Comparison of ENCODE assay signal across 9 cellular contexts in the genomic region with DNA sequence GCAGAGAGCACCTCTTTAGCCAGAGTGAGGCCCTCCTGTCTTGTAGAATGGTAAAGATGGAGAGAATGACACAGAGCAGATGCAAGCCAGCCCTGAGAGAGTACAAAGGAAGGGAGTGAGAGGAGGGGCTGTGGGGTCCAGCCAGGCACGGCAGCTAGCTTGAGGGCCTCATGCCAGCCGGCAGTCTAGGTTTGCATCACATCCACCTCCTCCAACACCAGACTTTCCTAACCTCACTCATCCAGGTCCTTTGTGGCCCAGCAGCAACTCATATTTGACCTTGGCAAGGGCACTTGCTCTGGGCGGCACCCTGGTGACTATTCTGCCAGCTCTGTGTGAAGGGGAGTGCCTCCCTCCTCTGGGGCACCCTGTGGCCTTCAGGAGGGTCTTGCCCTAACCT.
DNase-seq lines count a peak whose midpoint lies in the region; ATAC-seq lines count a peak whose summit lies in the region.
"Had no signal": no experiment of that assay in that cellular context is flagged by ENCODE, and none has a peak within 500 bp of the region (broad histone marks: within the 10 kb centered on the region; RNA-seq: fewer than 3 reads in every experiment).

No MANE protein-coding gene starts in this region.

- ATAC-seq in stimulated activated memory B cell treated with anti-CD40 and anti-IgM and Interleukin-4, amounts not matched to agents 10 μg/mL and 1 μg/mL and 100 μg/mL, for 72 hours = no peak

- H3K4me3 ChIP-seq in effector memory CD4-positive, alpha-beta T cell (ENCODE audit: insufficient read depth, low read depth, low read length, poor library complexity, severe bottlenecking) = no peak overlapping the region

- H3K4me1 ChIP-seq in effector memory CD4-positive, alpha-beta T cell (ENCODE audit: control insufficient read depth, insufficient read depth, low read length, poor library complexity, severe bottlenecking) = no peaks in the 10 kb centered on the region

- no peak overlapping the region for H3K4me3 Mint-ChIP-seq in stimulated activated memory B cell treated with anti-CD40 and anti-IgM and Interleukin-4, amounts not matched to agents 10 μg/mL and 1 μg/mL and 100 μg/mL, for 72 hours
- H3K4me3 Mint-ChIP-seq: activated naive CD8-positive, alpha-beta T cell had no signal

- H3K27me3 ChIP-seq in effector memory CD4-positive, alpha-beta T cell (replicated peaks; ENCODE audit: control insufficient read depth, insufficient read depth, low read length, poor library complexity, severe bottlenecking) = no peaks in the 10 kb centered on the region

- DNase-seq in NCI-H69 (lab: John Stamatoyannopoulos, UW) = peak; percentile 40
- no peak for DNase-seq in caudate nucleus (lab: John Stamatoyannopoulos, UW)
- DNase-seq in kidney glomerular epithelial cell (lab: John Stamatoyannopoulos, UW) = peak; percentile 21
- no peak for DNase-seq in DMS153 treated with DMSO at 0.1 percent for 48 hours (lab: John Stamatoyannopoulos, UW; ENCODE audit: unreplicated experiment)
- no peak for DNase-seq in effector memory CD4-positive, alpha-beta T cell
- no peak for DNase-seq in amniotic stem cell (lab: John Stamatoyannopoulos, UW)
- DNase-seq: DMS53 had no signal

- no peaks in the 10 kb centered on the region for H3K36me3 Mint-ChIP-seq in stimulated activated memory B cell treated with anti-CD40 and anti-IgM and Interleukin-4, amounts not matched to agents 10 μg/mL and 1 μg/mL and 100 μg/mL, for 72 hours
- H3K36me3 Mint-ChIP-seq: activated naive CD8-positive, alpha-beta T cell had no signal

- H3K27me3 Mint-ChIP-seq in stimulated activated memory B cell treated with anti-CD40 and anti-IgM and Interleukin-4, amounts not matched to agents 10 μg/mL and 1 μg/mL and 100 μg/mL, for 72 hours = peaks cover 18% of the 10 kb centered on the region
- H3K27me3 Mint-ChIP-seq: activated naive CD8-positive, alpha-beta T cell had no signal

- no peaks in the 10 kb centered on the region for H3K9me3 Mint-ChIP-seq in stimulated activated memory B cell treated with anti-CD40 and anti-IgM and Interleukin-4, amounts not matched to agents 10 μg/mL and 1 μg/mL and 100 μg/mL, for 72 hours

- H3K4me1 Mint-ChIP-seq in stimulated activated memory B cell treated with anti-CD40 and anti-IgM and Interleukin-4, amounts not matched to agents 10 μg/mL and 1 μg/mL and 100 μg/mL, for 72 hours = peaks cover 6% of the 10 kb centered on the region

- H3K36me3 ChIP-seq in effector memory CD4-positive, alpha-beta T cell (ENCODE audit: control insufficient read depth, insufficient read depth, low read length) = no peaks in the 10 kb centered on the region

- H3K27ac Mint-ChIP-seq in stimulated activated memory B cell treated with anti-CD40 and anti-IgM and Interleukin-4, amounts not matched to agents 10 μg/mL and 1 μg/mL and 100 μg/mL, for 72 hours = peak overlapping the region; percentile 2
- H3K27ac Mint-ChIP-seq: activated naive CD8-positive, alpha-beta T cell had no signal

- H3K9me3 ChIP-seq in effector memory CD4-positive, alpha-beta T cell (ENCODE audit: control insufficient read depth, low read length) = no peaks in the 10 kb centered on the region

- H3K27ac ChIP-seq in caudate nucleus (ENCODE audit: low read depth, low read length) = peak overlapping the region; percentile 11
- H3K27ac ChIP-seq in effector memory CD4-positive, alpha-beta T cell (ENCODE audit: insufficient read depth, low read length, poor library complexity, severe bottlenecking) = no peak overlapping the region

Comparison
In these comparisons a context has a peak if more than half of its experiments do, and no peak if none do; other contexts are left out.
1. DNase-seq: peak in NCI-H69 (single experiment) and kidney glomerular epithelial cell (single experiment); none in caudate nucleus (0 of 61), DMS153 treated with DMSO at 0.1 percent for 48 hours (single experiment), effector memory CD4-positive, alpha-beta T cell (0 of 3) and amniotic stem cell (single experiment).